ENCODE assay signal across 10 cellular contexts in the genomic region with DNA sequence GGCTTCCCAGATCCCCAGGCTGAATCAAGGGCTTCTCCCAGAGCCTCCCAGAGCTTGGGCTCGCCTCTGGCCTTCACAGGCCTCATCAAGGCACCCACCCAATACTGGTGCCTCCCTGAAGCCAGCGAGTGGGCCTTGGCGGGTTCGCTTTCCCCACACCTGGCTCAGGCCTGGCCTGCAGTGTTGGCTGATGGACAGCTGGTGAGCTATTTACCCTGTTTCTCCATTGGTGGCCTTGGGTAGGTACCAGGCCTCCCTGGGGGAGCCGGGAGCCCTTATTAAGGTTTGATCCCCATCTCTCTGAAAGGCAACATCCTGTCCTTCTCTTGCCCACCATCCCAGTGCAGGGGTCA. TPM values are rescaled to one million over a fixed set of nuclear protein-coding genes. Genes with fewer than 3 reads are reported as not detected.
A peak's percentile ranks its signal among the peaks of the same experiment; 100 is the strongest.
DNase-seq lines count a peak whose midpoint lies in the region; ATAC-seq lines count a peak whose summit lies in the region.
"Had no signal": no experiment of that assay in that cellular context is flagged by ENCODE, and none has a peak within 500 bp of the region (broad histone marks: within the 10 kb centered on the region; RNA-seq: fewer than 3 reads in every experiment).

No MANE protein-coding gene starts in this region.

- H3K4me1 ChIP-seq in right cardiac atrium (ENCODE audit: control insufficient read depth, insufficient read depth, low read length) = no peaks in the 10 kb centered on the region
- peaks cover 35% of the 10 kb centered on the region for H3K4me1 ChIP-seq in effector memory CD4-positive, alpha-beta T cell (ENCODE audit: control insufficient read depth, insufficient read depth, low read length, poor library complexity, severe bottlenecking)

- no peaks in the 10 kb centered on the region for H3K9me3 ChIP-seq in right cardiac atrium (ENCODE audit: control insufficient read depth, low read length)
- H3K9me3 ChIP-seq in effector memory CD4-positive, alpha-beta T cell (ENCODE audit: control insufficient read depth, low read length) = no peaks in the 10 kb centered on the region

- WGBS in right cardiac atrium = 84% methylated on average over 5 of the region's 5 CpGs

- H3K27me3 ChIP-seq in right cardiac atrium (ENCODE audit: control insufficient read depth, insufficient read depth) = no peaks in the 10 kb centered on the region
- H3K27me3 ChIP-seq in effector memory CD4-positive, alpha-beta T cell (replicated peaks; ENCODE audit: control insufficient read depth, insufficient read depth, low read length, poor library complexity, severe bottlenecking) = no peaks in the 10 kb centered on the region

- no peak overlapping the region for H3K27ac ChIP-seq in right cardiac atrium (ENCODE audit: low read length)
- peak overlapping the region; percentile 43 for H3K27ac ChIP-seq in effector memory CD4-positive, alpha-beta T cell (ENCODE audit: insufficient read depth, low read length, poor library complexity, severe bottlenecking)

- intact Hi-C loops in Right ventricle myocardium inferior (cut with DNase I) (no loop called here), right cardiac atrium (cut with DNase I) (no loop called here)

- ATAC-seq in Right ventricle myocardium inferior = no peak
- ATAC-seq in right cardiac atrium = no peak
- ATAC-seq in HG03520 (IDR thresholded peaks at IDR 0.05; ENCODE audit: unreplicated experiment) = peak; percentile 5
- ATAC-seq in GM19351 (IDR thresholded peaks at IDR 0.05; ENCODE audit: unreplicated experiment) = no peak

- no peak overlapping the region for H3K4me3 ChIP-seq in right cardiac atrium (ENCODE audit: low read length)
- no peak overlapping the region for H3K4me3 ChIP-seq in effector memory CD4-positive, alpha-beta T cell (ENCODE audit: insufficient read depth, low read depth, low read length, poor library complexity, severe bottlenecking)

- no peaks in the 10 kb centered on the region for H3K36me3 ChIP-seq in effector memory CD4-positive, alpha-beta T cell (ENCODE audit: control insufficient read depth, insufficient read depth, low read length)

- DNase-seq in Right ventricle myocardium inferior (ENCODE audit: missing footprints) (peak; percentile 40), right cardiac atrium (no peak), NOMO-1 treated with dmso at 0.1 percent for 144 hours (lab: John Stamatoyannopoulos, UW; ENCODE audit: unreplicated experiment) (no peak), foreskin melanocyte (no peak)
- DNase-seq in effector memory CD4-positive, alpha-beta T cell = no peak
- no peak for DNase-seq in activated CD8-positive, alpha-beta memory T cell treated with anti-CD3 and anti-CD28 coated beads for 24 hours
- DNase-seq: AML-193 had no signal

RNA-seq across cellular contexts. Expression of a gene that starts 18.2 kb away (rescaled TPM):
- total RNA-seq in Right ventricle myocardium inferior = 1.3 TPM
- total RNA-seq in right cardiac atrium = 1 to 10 TPM; 1.2 to 2.6 (median 1.4) TPM
- 2.2 TPM for polyA plus RNA-seq in right cardiac atrium

RNA-seq across cellular contexts. Expression of a gene that starts 25.1 kb away (rescaled TPM):
- total RNA-seq in Right ventricle myocardium inferior (not detected), right cardiac atrium (not detected)
- not detected for polyA plus RNA-seq in right cardiac atrium
- total RNA-seq: H7 had no signal

RNA-seq across cellular contexts. Expression of a gene that starts 45.2 kb away (rescaled TPM):
- total RNA-seq in Right ventricle myocardium inferior = 194 TPM
- 100 to 1,000 TPM; 142 to 184 (median 156) TPM for total RNA-seq in right cardiac atrium
- 61.9 TPM for polyA plus RNA-seq in right cardiac atrium

RNA-seq across cellular contexts. Expression of a gene that starts 47.0 kb away (rescaled TPM):
- total RNA-seq in Right ventricle myocardium inferior (6.9 TPM), right cardiac atrium (under 1 TPM; 0.11 to 0.91 (median 0.66) TPM)
- 2.2 TPM for polyA plus RNA-seq in right cardiac atrium
